In the genomic region with DNA sequence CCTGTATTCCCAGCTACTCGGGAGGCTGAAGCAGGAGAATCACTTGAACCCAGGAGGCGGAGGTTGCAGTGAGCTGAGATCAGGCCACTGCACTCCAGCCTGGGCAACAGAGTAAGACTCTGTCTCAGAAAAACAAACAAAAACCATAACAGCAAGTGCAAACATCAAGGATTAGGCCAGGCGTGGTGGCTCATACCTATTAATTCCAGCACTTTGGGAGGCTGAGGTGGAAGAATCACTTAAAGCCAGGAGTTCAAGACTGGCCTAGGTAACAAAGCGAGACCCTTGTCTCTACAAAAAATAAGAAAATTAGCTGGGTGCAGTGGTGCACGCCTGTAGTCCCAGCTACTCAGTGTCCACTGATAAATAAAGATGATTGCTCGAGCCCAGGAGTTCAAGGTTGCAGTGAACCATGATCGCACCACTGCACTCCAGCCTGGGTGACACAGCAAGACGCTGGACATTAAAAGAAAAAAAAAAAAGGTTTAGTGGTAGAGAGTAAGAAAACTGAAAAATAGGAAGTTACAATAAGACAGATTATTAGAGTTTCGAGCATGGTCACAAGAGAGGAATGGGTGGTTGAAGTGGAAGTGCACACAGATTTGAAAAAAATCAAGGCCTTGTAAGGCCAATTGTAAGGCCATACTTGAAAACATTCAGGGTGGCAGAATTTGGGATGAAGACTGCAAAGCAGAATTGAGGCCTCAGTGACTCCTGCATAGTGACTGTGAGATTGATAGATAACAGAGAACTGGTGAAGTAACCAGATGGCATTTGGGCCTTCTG, we compare ENCODE assay signal across 15 cellular contexts. TPM values are rescaled to one million over a fixed set of nuclear protein-coding genes. Genes with fewer than 3 reads are reported as not detected.
DNase-seq lines count a peak whose midpoint lies in the region; ATAC-seq, FAIRE-seq and TF ChIP-seq lines count a peak whose summit lies in the region.
"Had no signal": no experiment of that assay in that cellular context is flagged by ENCODE, and none has a peak within 500 bp of the region (broad histone marks: within the 10 kb centered on the region; RNA-seq: fewer than 3 reads in every experiment).

No MANE protein-coding gene starts in this region.

- peak overlapping the region; percentile 60 for H3K4me2 ChIP-seq in A549

- H3K4me1 ChIP-seq in A549 (peaks cover 60% of the 10 kb centered on the region), Caco-2 (peaks cover 40% of the 10 kb centered on the region)

- no peak for TF ChIP-seq RAD21 in A549 (conservative IDR thresholded peaks at IDR 0.05 in 1 of 2, IDR thresholded peaks at IDR 0.05 in 1 of 2)

- H3K9me3 ChIP-seq in A549, result no peaks in the 10 kb centered on the region
- H3K9me3 ChIP-seq in Caco-2, result no peaks in the 10 kb centered on the region
- H3K9me3 ChIP-seq: upper lobe of left lung had no signal

- BruUV-seq in Caco-2 (replicated peaks; lab: Mats Ljungman, UMichigan), result no TSS peak

- no peak overlapping the region for H3K4me3 ChIP-seq in A549
- no peak overlapping the region for H3K4me3 ChIP-seq in Caco-2 (ENCODE audit: low read depth, low read length)
- H3K4me3 ChIP-seq: upper lobe of left lung had no signal

- H3K4me3 Mint-ChIP-seq in Caco-2 (ENCODE audit: unreplicated experiment) (peak overlapping the region; percentile 20), T-cell (no peak overlapping the region), osteocyte (ENCODE audit: unreplicated experiment) (no peak overlapping the region)

- POLR2A ChIA-PET in A549 (lab: Yijun Ruan, JAX), result interaction anchor here (0.6 kb wide), 1 partner anchor 51 kb away, joined by 4 read pairs; no protein-coding TSS in a partner anchor
- POLR2A ChIA-PET in Caco-2 (lab: Charles Lee), result no interaction called here
- POLR2A ChIA-PET in T-cell (lab: Charles Lee), result no interaction called here

- ATAC-seq in A549 (no peak), T-cell (replicated peaks in 1 of 4) (no peak), left lobe of liver (peak; percentile 29)
- ATAC-seq: Right ventricle myocardium inferior had no signal

- H3K27me3 ChIP-seq in Caco-2 (replicated peaks; ENCODE audit: control insufficient read depth, insufficient read depth, low read length), result no peaks in the 10 kb centered on the region
- H3K27me3 ChIP-seq: upper lobe of left lung had no signal

- TF ChIP-seq EP300 in A549 (IDR thresholded peaks at IDR 0.05), result no peak

- H3K4me1 Mint-ChIP-seq in Caco-2 (ENCODE audit: low read depth, unreplicated experiment) (peaks cover 25% of the 10 kb centered on the region), T-cell (peaks cover 42 to 57% (median 44%) of the 10 kb centered on the region in 3 donors), osteocyte (ENCODE audit: unreplicated experiment) (peaks cover 44% of the 10 kb centered on the region)

- TF ChIP-seq CTCF in A549 (IDR thresholded peaks at IDR 0.05) (no peak), Caco-2 (IDR thresholded peaks at IDR 0.05; ENCODE audit: insufficient read depth in 1 of 2, low read depth in 1 of 2, low read length in 1 of 2, severe bottlenecking in 1 of 2, unreplicated experiment in 1 of 2) (no peak), osteocyte (IDR thresholded peaks at IDR 0.05) (no peak)

- 81% methylated on average over 9 of the region's 9 CpGs for WGBS in A549 (ENCODE audit: missing lambda C conversion rate)

- DNase-seq in A549 (ENCODE audit: low read depth in 1 of 2, low spot score in 1 of 2) (no peak), Caco-2 (no peak), T-cell (no peak), left lobe of liver (ENCODE audit: low spot score) (no peak), osteocyte (ENCODE audit: extremely low spot score, unreplicated experiment) (no peak), NCI-H1417 treated with DMSO at 0.1 percent for 48 hours (lab: John Stamatoyannopoulos, UW) (no peak)
- DNase-seq in stimulated activated CD4-positive, alpha-beta T cell treated with anti-CD3 and anti-CD28 coated beads, Interleukin-2, amount 100 ng/mL, for 48 hours, result no peak
- DNase-seq in stimulated activated CD4-positive, alpha-beta T cell treated with anti-CD3 and anti-CD28 coated beads, Interleukin-2, amount 100 ng/mL, for 24 hours, result no peak
- DNase-seq: activated CD4-positive, alpha-beta T cell treated with anti-CD3 and anti-CD28 coated beads, Interleukin-2, amount 50 U/mL, for 48 hours; caudate nucleus; KG1; NCI-H1436; NCI-H446 had no signal

- H3K27ac Mint-ChIP-seq in Caco-2 (ENCODE audit: unreplicated experiment) (peak overlapping the region; percentile 67), T-cell (peak overlapping the region; percentile 59 to 74), osteocyte (ENCODE audit: unreplicated experiment) (no peak overlapping the region)

- H3K36me3 ChIP-seq in Caco-2 (ENCODE audit: control insufficient read depth, insufficient read depth, low read length), result no peaks in the 10 kb centered on the region; the same call in 1 of the 2 replicates

- FAIRE-seq in A549 (lab: Jason Lieb, UNC), result no peak

- TF ChIP-seq POLR2A in A549 (IDR thresholded peaks at IDR 0.05; ENCODE audit: low read length), result no peak

- H3K27me3 Mint-ChIP-seq in Caco-2 (ENCODE audit: insufficient read depth, unreplicated experiment) (no peaks in the 10 kb centered on the region), T-cell (no peaks in the 10 kb centered on the region), osteocyte (ENCODE audit: unreplicated experiment) (no peaks in the 10 kb centered on the region)

- no peaks in the 10 kb centered on the region for H3K9me3 Mint-ChIP-seq in Caco-2 (ENCODE audit: unreplicated experiment)
- H3K9me3 Mint-ChIP-seq in T-cell, result no peaks in the 10 kb centered on the region
- no peaks in the 10 kb centered on the region for H3K9me3 Mint-ChIP-seq in osteocyte (ENCODE audit: unreplicated experiment)

- H3K36me3 Mint-ChIP-seq in Caco-2 (ENCODE audit: insufficient read depth, unreplicated experiment), result peaks cover 49% of the 10 kb centered on the region
- peaks cover 30% of the 10 kb centered on the region for H3K36me3 Mint-ChIP-seq in T-cell
- peaks cover 23% of the 10 kb centered on the region for H3K36me3 Mint-ChIP-seq in osteocyte (ENCODE audit: unreplicated experiment)

- intact Hi-C loops in Caco-2 (cut with micrococcal nuclease; ENCODE audit: unreplicated experiment), result no loop called here

- peak overlapping the region; percentile 51 to 71; a peak in 4 of 6 replicates for H3K27ac ChIP-seq in A549
- H3K27ac ChIP-seq: upper lobe of left lung had no signal

- CTCF ChIA-PET in A549 (lab: Yijun Ruan, JAX) (interaction anchor here (0.6 to 7.5 kb wide), 5 partner anchors 10 to 336 kb away, joined by 3 to 66 read pairs (median 4); no protein-coding TSS in a partner anchor), Caco-2 (lab: Charles Lee) (no interaction called here), T-cell (lab: Charles Lee) (no interaction called here)

TF ChIP-seq in A549, 52 proteins besides CTCF, POLR2A, EP300 and RAD21:
- TF ChIP-seq HOXB5 (CRISPR knock-in tag; IDR thresholded peaks at IDR 0.05) (no peak), KDM1A (IDR thresholded peaks at IDR 0.05; ENCODE audit: low read depth) (peak; percentile 19; the same call in 1 of the 2 replicates)

RNA-seq across cellular contexts. Expression of a gene that starts 6.4 kb away (rescaled TPM):
- polyA plus RNA-seq in A549 (2011; rRNA removed) (194 and 221 TPM in 2 replicates), A549 (2017; fragmentation: RNase III; extraction: RNeasy Plus Mini Kit Qiagen cat#74134 plus additional on column Dnase treatment) (76.5 to 83.9 TPM (median 77.8 TPM) in 3 replicates)
- polyA plus RNA-seq in A549 (2012; cell fraction: cytosol; rRNA removed), result 52.1 and 59.5 TPM in 2 replicates
- 15.5 and 20.4 TPM in 2 replicates for polyA plus RNA-seq in A549 (2012; cell fraction: nucleus; rRNA removed)
- 103 and 125 TPM in 2 replicates for polyA minus RNA-seq in A549 (2011; rRNA and poly(A)+ RNA removed)
- total RNA-seq in Caco-2 (2022) (81.5 and 83.4 TPM in 2 replicates), T-cell (10 to 100 TPM; 56.7 to 62.5 (median 60.3) TPM), left lobe of liver (39.1 TPM), osteocyte (67.2 and 73.2 TPM in 2 replicates)

RNA-seq across cellular contexts. Expression of a gene that starts 59.1 kb away (rescaled TPM):
- 2,292 and 3,109 TPM in 2 replicates for polyA plus RNA-seq in A549 (2011; rRNA removed)
- 4,680 and 6,577 TPM in 2 replicates for polyA plus RNA-seq in A549 (2012; cell fraction: cytosol; rRNA removed)
- 1,922 and 4,092 TPM in 2 replicates for polyA plus RNA-seq in A549 (2012; cell fraction: nucleus; rRNA removed)
- polyA plus RNA-seq in A549 (2017; fragmentation: RNase III; extraction: RNeasy Plus Mini Kit Qiagen cat#74134 plus additional on column Dnase treatment), result 6,648 to 7,189 TPM (median 7,015 TPM) in 3 replicates
- 369 and 387 TPM in 2 replicates for polyA minus RNA-seq in A549 (2011; rRNA and poly(A)+ RNA removed)
- 1,258 and 1,458 TPM in 2 replicates for total RNA-seq in Caco-2 (2022)
- total RNA-seq in T-cell, result 1,000 to 10,000 TPM; 1,423 to 1,890 (median 1,689) TPM
- total RNA-seq in left lobe of liver, result 112 TPM
- total RNA-seq in osteocyte, result 2,436 and 2,534 TPM in 2 replicates

Comparison
In these comparisons a context has a peak if more than half of its experiments do, and no peak if none do; other contexts are left out.
1. RNA of a gene that starts 59.1 kb away (total RNA-seq): 2,436 to 2,534 TPM in osteocyte, 1,423 to 1,890 TPM in T-cell and 1,258 to 1,458 TPM in Caco-2; 112 TPM in left lobe of liver (single experiment); every median in the first group is over 10 times any median in the second.